30 cellular contexts compared by ENCODE assay signal in the genomic region with DNA sequence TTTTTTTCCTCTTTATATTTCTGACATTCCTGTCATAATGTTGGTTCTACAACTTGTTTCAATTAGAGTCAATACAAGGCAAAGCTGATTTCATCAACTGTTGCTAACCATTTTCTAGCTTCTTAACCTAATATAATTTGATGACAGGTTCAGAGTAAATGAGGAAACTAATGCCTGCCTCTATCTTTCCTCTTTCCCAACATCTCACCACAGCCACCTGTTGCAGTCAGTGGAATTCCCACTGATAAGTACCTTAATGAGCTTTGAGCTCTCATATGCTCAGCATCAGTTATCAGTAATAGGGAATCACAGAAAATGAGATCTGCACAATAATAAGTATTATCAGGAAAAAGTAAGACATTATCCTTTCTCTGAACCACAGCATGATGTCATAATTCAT.
"Had no signal": no experiment of that assay in that cellular context is flagged by ENCODE, and none has a peak within 500 bp of the region (broad histone marks: within the 10 kb centered on the region; RNA-seq: fewer than 3 reads in every experiment).

No MANE protein-coding gene starts in this region.

- H3K27me3 ChIP-seq: body of pancreas, esophagus muscularis mucosa, foreskin keratinocyte, gastrocnemius medialis, heart left ventricle had no signal

- H3K9me3 ChIP-seq: body of pancreas, esophagus muscularis mucosa, gastrocnemius medialis had no signal

- H3K4me1 ChIP-seq: body of pancreas, esophagus muscularis mucosa, foreskin keratinocyte, gastrocnemius medialis, heart left ventricle had no signal

- H3K27ac ChIP-seq: body of pancreas, esophagus muscularis mucosa, foreskin keratinocyte, gastrocnemius medialis, heart left ventricle, WERI-Rb-1 had no signal

- ATAC-seq: activated CD4-positive, CD25-positive, alpha-beta regulatory T cell treated with anti-CD3 and anti-CD28 coated beads, Interleukin-2, amount 50 U/mL, for 24 hours; activated CD8-positive, alpha-beta T cell treated with anti-CD3 and anti-CD28 coated beads for 36 hours; activated T-cell treated with anti-CD3 and anti-CD28 coated beads, Interleukin-2, amount 50 U/mL, for 4 hours; activated T-helper 17 cell treated with anti-CD3 and anti-CD28 coated beads, Interleukin-2, amount 50 U/mL, for 72 hours; body of pancreas; effector memory CD8-positive, alpha-beta T cell; foreskin keratinocyte; gastrocnemius medialis; heart left ventricle had no signal

- H3K36me3 ChIP-seq: esophagus muscularis mucosa, gastrocnemius medialis, heart left ventricle, WERI-Rb-1 had no signal

- DNase-seq: activated B cell treated with CpG ODN at 0.5 μM for 24 hours; activated CD4-positive, alpha-beta T cell treated with anti-CD3 and anti-CD28 coated beads for 48 hours; activated CD4-positive, alpha-beta T cell treated with anti-CD3 and anti-CD28 coated beads, Interleukin-2, amount 50 U/mL, for 1 hour; activated CD4-positive, alpha-beta T cell treated with anti-CD3 and anti-CD28 coated beads, Interleukin-2, amount 50 U/mL, for 48 hours; activated CD8-positive, alpha-beta memory T cell treated with anti-CD3 and anti-CD28 coated beads for 24 hours; activated CD8-positive, alpha-beta T cell treated with anti-CD3 and anti-CD28 coated beads for 36 hours; activated effector memory CD4-positive, alpha-beta T cell treated with Interleukin-2 at 50 U/mL for 16 hours; activated gamma-delta T cell treated with Interleukin-2 at 50 U/mL for 16 hours; activated naive CD4-positive, alpha-beta T cell treated with anti-CD3 and anti-CD28 coated beads, Interleukin-2, amount 50 U/mL, for 16 hours; activated naive CD4-positive, alpha-beta T cell treated with Interleukin-2 at 50 U/mL for 16 hours; activated T-cell treated with anti-CD3 and anti-CD28 coated beads, Interleukin-2, amount 50 U/mL, for 4 hours; amygdala; aorta; body of pancreas; caudate nucleus; cortex of kidney; dermis blood vessel endothelial cell; effector CD4-positive, alpha-beta T cell; effector memory CD8-positive, alpha-beta T cell; erythroblast; foreskin keratinocyte; gastrocnemius medialis; glutamatergic neuron; heart left ventricle; T1000; WERI-Rb-1 had no signal

- FAIRE-seq: colon had no signal

- H3K4me3 ChIP-seq: body of pancreas, esophagus muscularis mucosa, gastrocnemius medialis, heart left ventricle had no signal
